ENCODE assay signal across 23 cellular contexts in the genomic region with DNA sequence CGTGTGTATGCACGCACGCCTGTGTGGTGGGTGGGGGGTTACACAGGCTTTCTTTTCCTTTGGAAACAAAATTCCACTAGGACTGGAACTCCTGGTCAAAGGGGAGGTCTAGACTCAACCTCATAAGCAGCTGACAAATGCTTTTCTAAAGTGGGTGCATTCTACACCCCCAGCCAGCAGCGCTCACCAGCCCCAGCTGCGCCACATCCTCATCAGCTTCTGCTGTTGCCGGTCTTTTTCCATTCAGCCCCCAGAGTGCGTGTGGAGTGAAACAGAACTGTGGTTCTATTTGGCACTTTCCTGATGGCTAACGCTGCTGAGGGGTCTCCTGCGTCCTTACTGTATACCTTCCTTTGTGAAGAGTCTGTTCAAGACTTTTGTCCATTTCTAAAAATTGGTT.
"Had no signal": no experiment of that assay in that cellular context is flagged by ENCODE, and none has a peak within 500 bp of the region (broad histone marks: within the 10 kb centered on the region; RNA-seq: fewer than 3 reads in every experiment).

No MANE protein-coding gene starts in this region.

- DNase-seq: dermis blood vessel endothelial cell; effector memory CD8-positive, alpha-beta T cell; foreskin fibroblast; gastrocnemius medialis; hippocampal formation; left colon; left ventricle myocardium superior; mesendoderm; midbrain; naive thymus-derived CD4-positive, alpha-beta T cell; sigmoid colon; stimulated activated CD4-positive, alpha-beta T cell treated with anti-CD3 and anti-CD28 coated beads, Interleukin-4, amount 100 ng/mL, for 4 hours; stimulated activated naive B cell treated with anti-CD40 and anti-IgM and Interleukin-4, amounts not matched to agents 10 μg/mL and 1 μg/mL and 100 μg/mL, for 72 hours; stimulated activated naive CD8-positive, alpha-beta T cell treated with anti-CD3 and anti-CD28 coated beads, Interleukin-15, amount 100 ng/mL, for 72 hours; trophoblast cell had no signal

- H3K27me3 Mint-ChIP-seq: effector memory CD8-positive, alpha-beta T cell; naive thymus-derived CD4-positive, alpha-beta T cell; stimulated activated naive B cell treated with anti-CD40 and anti-IgM and Interleukin-4, amounts not matched to agents 10 μg/mL and 1 μg/mL and 100 μg/mL, for 72 hours; stimulated activated naive CD8-positive, alpha-beta T cell treated with anti-CD3 and anti-CD28 coated beads, Interleukin-15, amount 100 ng/mL, for 72 hours had no signal

- H3K4me1 Mint-ChIP-seq: stimulated activated naive CD8-positive, alpha-beta T cell treated with anti-CD3 and anti-CD28 coated beads, Interleukin-15, amount 100 ng/mL, for 72 hours had no signal

- H3K9me3 Mint-ChIP-seq: effector memory CD8-positive, alpha-beta T cell; naive thymus-derived CD4-positive, alpha-beta T cell; nephron; stimulated activated naive CD8-positive, alpha-beta T cell treated with anti-CD3 and anti-CD28 coated beads, Interleukin-15, amount 100 ng/mL, for 72 hours had no signal

- H3K9me3 ChIP-seq: gastrocnemius medialis, heart left ventricle, prostate gland, right atrium auricular region, sigmoid colon, suprapubic skin had no signal

- H3K27ac Mint-ChIP-seq: effector memory CD8-positive, alpha-beta T cell; naive thymus-derived CD4-positive, alpha-beta T cell; nephron; neural progenitor cell; stimulated activated naive CD8-positive, alpha-beta T cell treated with anti-CD3 and anti-CD28 coated beads, Interleukin-15, amount 100 ng/mL, for 72 hours had no signal

- ATAC-seq: effector memory CD8-positive, alpha-beta T cell; esophagus mucosa; gastrocnemius medialis; heart left ventricle; left colon; left ventricle myocardium superior; naive thymus-derived CD4-positive, alpha-beta T cell; stimulated activated naive B cell treated with anti-CD40 and anti-IgM and Interleukin-4, amounts not matched to agents 10 μg/mL and 1 μg/mL and 100 μg/mL, for 72 hours; stimulated activated naive CD8-positive, alpha-beta T cell treated with anti-CD3 and anti-CD28 coated beads, Interleukin-15, amount 100 ng/mL, for 72 hours had no signal

- H3K36me3 Mint-ChIP-seq: naive thymus-derived CD4-positive, alpha-beta T cell had no signal

- H3K27me3 ChIP-seq: heart left ventricle, neural progenitor cell, right atrium auricular region, sigmoid colon, suprapubic skin had no signal

- H3K4me3 Mint-ChIP-seq: effector memory CD8-positive, alpha-beta T cell; naive thymus-derived CD4-positive, alpha-beta T cell; nephron; neural progenitor cell; stimulated activated naive B cell treated with anti-CD40 and anti-IgM and Interleukin-4, amounts not matched to agents 10 μg/mL and 1 μg/mL and 100 μg/mL, for 72 hours; stimulated activated naive CD8-positive, alpha-beta T cell treated with anti-CD3 and anti-CD28 coated beads, Interleukin-15, amount 100 ng/mL, for 72 hours had no signal

- H3K27ac ChIP-seq: coronary artery, gastrocnemius medialis, heart left ventricle, neural progenitor cell, prostate gland, right atrium auricular region, sigmoid colon, suprapubic skin had no signal

- H3K4me3 ChIP-seq: coronary artery, gastrocnemius medialis, heart left ventricle, neural progenitor cell, prostate gland, right atrium auricular region, sigmoid colon, suprapubic skin had no signal

- H3K36me3 ChIP-seq: gastrocnemius medialis, heart left ventricle, neural progenitor cell, prostate gland, right atrium auricular region, sigmoid colon, suprapubic skin had no signal
